Comparison of ENCODE assay signal across 27 cellular contexts in the genomic region with DNA sequence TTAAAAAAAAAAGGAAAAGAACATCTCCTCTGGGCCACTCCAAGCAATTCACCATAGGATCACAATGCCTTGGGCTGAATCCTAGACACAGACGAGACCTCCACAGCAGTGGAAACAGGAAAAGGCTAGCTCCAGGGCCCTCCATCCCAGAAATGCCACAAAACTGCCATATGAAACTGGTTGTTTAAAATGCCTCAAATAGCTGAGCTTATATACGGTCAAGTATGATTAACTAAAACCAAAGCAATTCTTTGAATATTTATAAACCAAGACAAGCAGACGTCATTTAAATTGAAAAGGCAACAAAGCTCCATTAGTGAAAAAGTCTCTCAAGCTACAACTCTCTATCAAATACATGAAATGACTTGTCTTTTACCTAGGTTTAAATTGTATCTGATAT.
A peak's percentile ranks its signal among the peaks of the same experiment; 100 is the strongest.
DNase-seq lines count a peak whose midpoint lies in the region; ATAC-seq, FAIRE-seq and TF ChIP-seq lines count a peak whose summit lies in the region.
"Had no signal": no experiment of that assay in that cellular context is flagged by ENCODE, and none has a peak within 500 bp of the region (broad histone marks: within the 10 kb centered on the region; RNA-seq: fewer than 3 reads in every experiment).

No MANE protein-coding gene starts in this region.

- TF ChIP-seq CTCF in brain microvascular endothelial cell (IDR thresholded peaks at IDR 0.05; ENCODE audit: low read depth, low read length, missing control alignments) (no peak), thoracic aorta (IDR thresholded peaks at IDR 0.05) (no peak)

- no peaks in the 10 kb centered on the region for H3K9me3 ChIP-seq in thoracic aorta
- H3K9me3 ChIP-seq: breast epithelium, MG63 had no signal

- H3K36me3 ChIP-seq in brain microvascular endothelial cell (replicated peaks) = no peaks in the 10 kb centered on the region
- no peaks in the 10 kb centered on the region for H3K36me3 ChIP-seq in thoracic aorta
- H3K36me3 ChIP-seq: breast epithelium, MG63 had no signal

- peak; percentile 37 for DNase-seq in DMS 273 (lab: John Stamatoyannopoulos, UW; ENCODE audit: unreplicated experiment)
- DNase-seq in DMS 273 treated with DMSO at 0.1 percent for 48 hours (lab: John Stamatoyannopoulos, UW) = no peak
- DNase-seq in brain microvascular endothelial cell = no peak
- DNase-seq in hepatic stellate cell (ENCODE audit: low spot score) = peak; percentile 3
- DNase-seq in thoracic aorta (ENCODE audit: low spot score) = no peak
- DNase-seq in GM19239 (ENCODE audit: insufficient read length, low spot score) = no peak
- no peak for DNase-seq in OCI-M1 (lab: John Stamatoyannopoulos, UW)
- DNase-seq: activated CD4-positive, alpha-beta T cell treated with anti-CD3 and anti-CD28 coated beads for 36 hours; activated CD8-positive, alpha-beta memory T cell treated with anti-CD3 and anti-CD28 coated beads, Interleukin-2, amount 50 U/mL, for 48 hours; activated CD8-positive, alpha-beta T cell treated with anti-CD3 and anti-CD28 coated beads for 36 hours; activated naive CD4-positive, alpha-beta T cell treated with anti-CD3 and anti-CD28 coated beads for 36 hours; DMS79 treated with DMSO at 0.1 percent for 48 hours; effector CD4-positive, alpha-beta T cell; H7; KG1; natural killer cell; NCI-H2029 treated with DMSO at 0.1 percent for 48 hours; NCI-H2227 treated with DMSO at 0.1 percent for 48 hours; NCI-H526 treated with DMSO at 0.1 percent for 48 hours; occipital lobe had no signal

- no peak for FAIRE-seq in GM19239 (lab: Jason Lieb, UNC)
- FAIRE-seq: RCC 7860 had no signal

- H3K27ac ChIP-seq in brain microvascular endothelial cell (peak overlapping the region; percentile 42), thoracic aorta (peak overlapping the region in 1 of 2 donors; percentile 38)
- H3K27ac ChIP-seq: 22Rv1, breast epithelium, HL-60 had no signal

- ATAC-seq in thoracic aorta (ENCODE audit: insufficient number of reproducible peaks, low FRiP score, low read depth) (no peak), GM18861 (IDR thresholded peaks at IDR 0.05; ENCODE audit: unreplicated experiment) (no peak)
- ATAC-seq: activated CD4-positive, alpha-beta T cell treated with anti-CD3 and anti-CD28 coated beads for 36 hours; activated CD8-positive, alpha-beta T cell treated with anti-CD3 and anti-CD28 coated beads for 36 hours; natural killer cell; stimulated activated memory B cell treated with anti-CD40 and anti-IgM and Interleukin-4, amounts not matched to agents 10 μg/mL and 1 μg/mL and 100 μg/mL, for 72 hours had no signal

- H3K4me3 ChIP-seq in brain microvascular endothelial cell (ENCODE audit: low read depth, low read length) (no peak overlapping the region), thoracic aorta (peak overlapping the region; percentile 4)
- H3K4me3 ChIP-seq: breast epithelium, MG63 had no signal

- in situ Hi-C loops in brain microvascular endothelial cell (cut with HindIII; ENCODE audit: low pct_ligation_motif_present, low sequenced_read_pairs) = no loop called here

- peaks cover 9 to 45% of the 10 kb centered on the region in 2 donors for H3K4me1 ChIP-seq in thoracic aorta (ENCODE audit: control insufficient read depth in 1 of 2, low read depth in 2 of 2)
- H3K4me1 ChIP-seq: breast epithelium had no signal

- H3K27me3 ChIP-seq in brain microvascular endothelial cell (replicated peaks) (no peaks in the 10 kb centered on the region), thoracic aorta (replicated peaks; ENCODE audit: insufficient read depth) (no peaks in the 10 kb centered on the region)
- H3K27me3 ChIP-seq: breast epithelium, MG63 had no signal

Comparison
In these comparisons a context has a peak if more than half of its experiments do, and no peak if none do; other contexts are left out.
1. DNase-seq: peak in DMS 273 (single experiment) and hepatic stellate cell (single experiment); none in DMS 273 treated with DMSO at 0.1 percent for 48 hours (single experiment), brain microvascular endothelial cell (single experiment), thoracic aorta (single experiment), GM19239 (single experiment) and OCI-M1 (single experiment).